9 cellular contexts compared by ENCODE assay signal in the genomic region with DNA sequence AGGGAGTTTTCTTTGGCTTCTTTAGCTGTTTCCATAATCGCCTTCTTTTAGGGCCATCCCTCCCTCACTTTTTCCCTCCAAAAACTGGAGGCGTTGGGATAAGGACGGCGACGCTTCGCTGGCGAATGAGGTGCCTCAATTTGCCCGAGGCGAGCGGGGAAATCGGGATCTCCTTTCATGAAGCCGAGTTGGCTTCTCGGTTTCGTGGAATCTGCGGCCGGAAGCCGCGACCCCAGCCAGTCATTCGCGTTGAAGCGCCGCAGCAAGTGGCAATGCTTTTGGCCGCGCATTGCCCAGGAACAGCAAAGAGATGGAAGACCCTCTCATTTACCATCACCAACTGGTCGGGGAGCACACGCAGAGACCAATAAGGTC. TPM values are rescaled to one million over a fixed set of nuclear protein-coding genes. Genes with fewer than 3 reads are reported as not detected.
A peak's percentile ranks its signal among the peaks of the same experiment; 100 is the strongest.
DNase-seq lines count a peak whose midpoint lies in the region; ATAC-seq and TF ChIP-seq lines count a peak whose summit lies in the region.
"Had no signal": no experiment of that assay in that cellular context is flagged by ENCODE, and none has a peak within 500 bp of the region (broad histone marks: within the 10 kb centered on the region; RNA-seq: fewer than 3 reads in every experiment).

No MANE protein-coding gene starts in this region.

- no peak overlapping the region for H3K27ac Mint-ChIP-seq in naive thymus-derived CD8-positive, alpha-beta T cell

- no peak for ATAC-seq in naive thymus-derived CD8-positive, alpha-beta T cell
- ATAC-seq in HG03135 (IDR thresholded peaks at IDR 0.05; ENCODE audit: unreplicated experiment), result no peak
- ATAC-seq in GM18867 (IDR thresholded peaks at IDR 0.05; ENCODE audit: unreplicated experiment), result no peak
- no peak for ATAC-seq in HG03439 (IDR thresholded peaks at IDR 0.05; ENCODE audit: unreplicated experiment)

- H3K36me3 Mint-ChIP-seq in naive thymus-derived CD8-positive, alpha-beta T cell, result peaks cover 0 to 19% (median 2%) of the 10 kb centered on the region in 3 donors

- H3K27me3 ChIP-seq in BE2C, result peaks cover 78% of the 10 kb centered on the region

- H3K4me1 ChIP-seq in BE2C, result peaks cover 4% of the 10 kb centered on the region; the same call in 1 of the 2 replicates

- H3K4me3 Mint-ChIP-seq in naive thymus-derived CD8-positive, alpha-beta T cell, result peak overlapping the region; percentile 58 to 85 (median 76)

- no peaks in the 10 kb centered on the region for H3K36me3 ChIP-seq in BE2C

- no peaks in the 10 kb centered on the region for H3K9me3 Mint-ChIP-seq in naive thymus-derived CD8-positive, alpha-beta T cell

- H3K27me3 Mint-ChIP-seq in naive thymus-derived CD8-positive, alpha-beta T cell, result peaks cover 46 to 92% (median 73%) of the 10 kb centered on the region in 5 donors

- peaks cover 22 to 52% (median 49%) of the 10 kb centered on the region in 4 donors for H3K4me1 Mint-ChIP-seq in naive thymus-derived CD8-positive, alpha-beta T cell

- DNase-seq in BE2C (no peak), HEK293T (ENCODE audit: extremely low spot score) (no peak), cardiac fibroblast (ENCODE audit: low read depth in 2 of 2) (no peak), NCI-H446 treated with DMSO at 0.1 percent for 48 hours (lab: John Stamatoyannopoulos, UW) (no peak)
- DNase-seq in naive thymus-derived CD8-positive, alpha-beta T cell, result no peak

- POLR2A ChIA-PET in HEK293T (lab: Yijun Ruan, JAX), result interaction anchor here (2.4 to 5.4 kb wide), 4 partner anchors 10 to 323 kb away, joined by 10 to 71 read pairs (median 12); partner anchors contain the start of genes SIX4, SLC38A6 and TRMT5
- POLR2A ChIA-PET in naive thymus-derived CD8-positive, alpha-beta T cell (lab: Charles Lee), result no interaction called here

- peak overlapping the region; percentile 80 for H3K4me3 ChIP-seq in BE2C (ENCODE audit: low read depth, low read length)
- H3K4me3 ChIP-seq in cardiac fibroblast (replicated peaks in 1 of 2; ENCODE audit: low read depth in 2 of 2, low read length in 2 of 2), result peak overlapping the region; percentile 70 to 72

- H3K9me3 ChIP-seq in BE2C, result no peaks in the 10 kb centered on the region

- no peak for TF ChIP-seq CTCF in BE2C (IDR thresholded peaks at IDR 0.05; ENCODE audit: low read depth, low read length)
- no peak for TF ChIP-seq CTCF in cardiac fibroblast (IDR thresholded peaks at IDR 0.05; ENCODE audit: low read depth, low read length)

- CTCF ChIA-PET in HEK293T (lab: Yijun Ruan, JAX), result interaction anchor here (0.6 kb wide), 1 partner anchor 776 kb away, joined by 3 read pairs; no protein-coding TSS in a partner anchor

TF ChIP-seq in HEK293T, 16 proteins besides CTCF, POLR2A, EP300 and RAD21:
- TF ChIP-seq L3MBTL2 (conservative IDR thresholded peaks at IDR 0.05) (peak; percentile 89), SP1 (IDR thresholded peaks at IDR 0.05) (no peak)

RNA-seq across cellular contexts. Expression of gene SIX1, which starts 8.3 kb away (rescaled TPM):
- not detected for polyA plus RNA-seq in BE2C (2012; ENCODE audit: insufficient read depth, insufficient read length, low read depth)
- not detected for total RNA-seq in naive thymus-derived CD8-positive, alpha-beta T cell
- not detected for polyA plus RNA-seq in naive thymus-derived CD8-positive, alpha-beta T cell
- total RNA-seq: left colon had no signal
